ENCODE assay signal across 2 cellular contexts in the genomic region with DNA sequence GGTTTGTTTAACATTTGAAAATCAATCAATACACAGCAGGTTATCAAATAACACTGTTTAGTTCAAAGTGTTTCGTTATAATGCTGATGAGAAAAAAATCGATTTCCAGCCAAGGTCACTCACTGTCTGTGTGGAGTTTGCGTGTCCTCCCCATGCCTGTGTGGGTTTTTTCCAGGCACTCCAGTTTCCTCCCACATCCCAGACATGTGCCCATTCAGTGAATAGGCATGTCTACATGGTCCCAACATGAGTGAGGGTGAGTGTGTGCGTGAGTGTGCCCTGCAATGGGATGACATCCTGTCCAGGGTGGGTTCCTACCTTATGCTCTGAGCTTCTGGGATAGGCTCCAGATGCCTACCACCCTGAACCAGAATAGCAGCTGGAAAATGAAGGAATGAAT.
TF ChIP-seq lines count a peak whose summit lies in the region.

No MANE protein-coding gene starts in this region.

TF ChIP-seq in A549, 52 proteins besides CTCF, POLR2A, EP300 and RAD21:
- TF ChIP-seq SREBF2 (IDR thresholded peaks at IDR 0.05) (no peak), SMC3 (IDR thresholded peaks at IDR 0.05) (no peak), RARB (CRISPR knock-in tag; IDR thresholded peaks at IDR 0.05) (no peak)

TF ChIP-seq in IMR-90, 13 proteins besides CTCF, POLR2A, EP300 and RAD21:
- TF ChIP-seq MXI1 (IDR thresholded peaks at IDR 0.05; ENCODE audit: borderline replicate concordance, low read depth, low read length): no peak
- TF ChIP-seq NFE2L2 (IDR thresholded peaks at IDR 0.05; ENCODE audit: low read depth, low read length): no peak
- no peak for TF ChIP-seq FOS (IDR thresholded peaks at IDR 0.05; ENCODE audit: low read depth, low read length)
- no peak for TF ChIP-seq RCOR1 (IDR thresholded peaks at IDR 0.05; ENCODE audit: insufficient replicate concordance, low read length)
- no peak for TF ChIP-seq MAFK (IDR thresholded peaks at IDR 0.05; ENCODE audit: low read depth, low read length)
- TF ChIP-seq CEBPB (IDR thresholded peaks at IDR 0.05; ENCODE audit: low read depth, low read length): no peak
- no peak for TF ChIP-seq RFX5 (IDR thresholded peaks at IDR 0.05; ENCODE audit: low read depth, low read length)
- TF ChIP-seq CHD1 (IDR thresholded peaks at IDR 0.05; ENCODE audit: low read depth, low read length): no peak
- no peak for TF ChIP-seq BHLHE40 (IDR thresholded peaks at IDR 0.05; ENCODE audit: low read depth, low read length)
- TF ChIP-seq, protein P1, sequence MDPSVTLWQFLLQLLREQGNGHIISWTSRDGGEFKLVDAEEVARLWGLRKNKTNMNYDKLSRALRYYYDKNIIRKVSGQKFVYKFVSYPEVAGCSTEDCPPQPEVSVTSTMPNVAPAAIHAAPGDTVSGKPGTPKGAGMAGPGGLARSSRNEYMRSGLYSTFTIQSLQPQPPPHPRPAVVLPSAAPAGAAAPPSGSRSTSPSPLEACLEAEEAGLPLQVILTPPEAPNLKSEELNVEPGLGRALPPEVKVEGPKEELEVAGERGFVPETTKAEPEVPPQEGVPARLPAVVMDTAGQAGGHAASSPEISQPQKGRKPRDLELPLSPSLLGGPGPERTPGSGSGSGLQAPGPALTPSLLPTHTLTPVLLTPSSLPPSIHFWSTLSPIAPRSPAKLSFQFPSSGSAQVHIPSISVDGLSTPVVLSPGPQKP (IDR thresholded peaks at IDR 0.05; ENCODE audit: borderline replicate concordance, low read depth, low read length): no peak
- TF ChIP-seq MAZ (IDR thresholded peaks at IDR 0.05; ENCODE audit: borderline replicate concordance, low read depth, low read length): no peak
TF ChIP-seq in IMR-90: peak in this region for 0.
